ENCODE assay signal across 16 cellular contexts in the genomic region with DNA sequence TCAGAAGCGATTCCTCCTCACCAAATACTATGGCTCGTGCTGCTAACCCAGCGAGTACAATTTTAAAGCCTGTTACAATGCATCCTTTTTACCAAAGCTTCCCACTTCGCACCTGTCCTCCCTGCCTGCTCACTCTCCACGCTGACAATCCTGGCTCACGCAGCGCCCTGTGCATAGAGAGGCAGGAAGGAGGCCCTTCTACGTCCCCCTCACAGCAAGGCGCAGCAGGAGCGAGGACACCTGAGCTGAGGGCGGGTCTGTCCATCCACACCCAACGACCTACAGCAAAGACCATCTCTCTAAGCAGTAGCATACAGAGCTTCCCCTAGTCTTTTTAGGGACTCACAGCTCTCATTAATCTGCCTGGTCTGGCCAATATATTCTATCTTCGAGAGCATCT.
"Had no signal": no experiment of that assay in that cellular context is flagged by ENCODE, and none has a peak within 500 bp of the region (broad histone marks: within the 10 kb centered on the region; RNA-seq: fewer than 3 reads in every experiment).

No MANE protein-coding gene starts in this region.

- H3K9me3 ChIP-seq: transverse colon, vagina had no signal

- H3K9me3 Mint-ChIP-seq: activated T-helper 2 cell treated with anti-CD3 and anti-CD28 coated beads, Interferon-gamma antibody, Interleukin-2, Interleukin-4, amounts not matched to agents 10 μg/mL and 5 μg/mL and 100 μg/mL, durations not matched to agents 14 hours and 24 hours and 36 hours; brain had no signal

- DNase-seq: activated CD4-positive, alpha-beta T cell treated with anti-CD3 and anti-CD28 coated beads, Interleukin-2, amount 50 U/mL, for 48 hours; activated naive CD4-positive, alpha-beta T cell treated with anti-CD3 and anti-CD28 coated beads, Interleukin-2, amount 50 U/mL, for 16 hours; caudate nucleus; kidney; midbrain; retina; stimulated activated CD4-positive, alpha-beta T cell treated with anti-CD3 and anti-CD28 coated beads, Interleukin-12 subunit alpha, Interleukin-12 subunit beta, amount 100 ng/mL, for 4 hours; stimulated activated CD4-positive, alpha-beta T cell treated with anti-CD3 and anti-CD28 coated beads, Interleukin-1b, Interleukin-23, amount 100 ng/mL, for 48 hours; stimulated activated CD8-positive, alpha-beta memory T cell treated with anti-CD3 and anti-CD28 coated beads, Interleukin-4, amount 100 ng/mL, for 48 hours; stimulated activated naive CD4-positive, alpha-beta T cell treated with Interleukin-2 at 50 U/mL for 16 hours; SW 1271; transverse colon had no signal

- H3K4me1 Mint-ChIP-seq: brain had no signal

- H3K4me3 ChIP-seq: transverse colon, vagina had no signal

- H3K27ac ChIP-seq: transverse colon, vagina had no signal

- H3K4me1 ChIP-seq: transverse colon, vagina had no signal

- H3K4me3 Mint-ChIP-seq: brain had no signal

- ATAC-seq: left lobe of liver had no signal

- H3K27ac Mint-ChIP-seq: activated T-helper 2 cell treated with anti-CD3 and anti-CD28 coated beads, Interferon-gamma antibody, Interleukin-2, Interleukin-4, amounts not matched to agents 10 μg/mL and 5 μg/mL and 100 μg/mL, durations not matched to agents 14 hours and 24 hours and 36 hours; brain had no signal

- H3K27me3 ChIP-seq: transverse colon, vagina had no signal
